ENCODE assay signal across 1 cellular context in the genomic region with DNA sequence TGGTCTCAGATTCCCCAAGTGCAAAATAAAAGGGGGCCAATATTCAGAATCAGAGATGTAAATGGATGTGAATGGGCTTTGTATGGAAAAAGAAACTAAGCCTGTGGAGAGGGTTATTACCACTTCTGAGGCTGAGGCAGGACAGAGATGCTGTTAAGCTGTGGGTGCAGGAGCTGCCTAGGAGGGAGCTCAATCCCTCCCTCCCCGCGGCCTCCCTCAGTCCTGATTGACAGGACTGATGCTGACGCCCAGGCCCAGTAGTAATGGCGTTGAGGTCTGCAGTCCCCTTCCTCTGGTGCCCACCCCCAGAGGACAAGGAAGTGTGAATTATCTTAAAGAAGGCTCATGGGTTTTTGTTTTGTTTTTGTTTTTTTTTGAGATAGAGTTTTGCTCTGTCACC.
TF ChIP-seq lines count a peak whose summit lies in the region.

No MANE protein-coding gene starts in this region.

TF ChIP-seq in GM23338, 12 proteins besides CTCF, POLR2A, EP300 and RAD21 (continued from another document):
- no peak for TF ChIP-seq ZNF462 (CRISPR knock-in tag; IDR thresholded peaks at IDR 0.05)
- TF ChIP-seq ZNF114 (CRISPR knock-in tag; IDR thresholded peaks at IDR 0.05), result no peak
- no peak for TF ChIP-seq EZH2 (IDR thresholded peaks at IDR 0.05; ENCODE audit: low read depth, unreplicated experiment)
- TF ChIP-seq, protein P1, sequence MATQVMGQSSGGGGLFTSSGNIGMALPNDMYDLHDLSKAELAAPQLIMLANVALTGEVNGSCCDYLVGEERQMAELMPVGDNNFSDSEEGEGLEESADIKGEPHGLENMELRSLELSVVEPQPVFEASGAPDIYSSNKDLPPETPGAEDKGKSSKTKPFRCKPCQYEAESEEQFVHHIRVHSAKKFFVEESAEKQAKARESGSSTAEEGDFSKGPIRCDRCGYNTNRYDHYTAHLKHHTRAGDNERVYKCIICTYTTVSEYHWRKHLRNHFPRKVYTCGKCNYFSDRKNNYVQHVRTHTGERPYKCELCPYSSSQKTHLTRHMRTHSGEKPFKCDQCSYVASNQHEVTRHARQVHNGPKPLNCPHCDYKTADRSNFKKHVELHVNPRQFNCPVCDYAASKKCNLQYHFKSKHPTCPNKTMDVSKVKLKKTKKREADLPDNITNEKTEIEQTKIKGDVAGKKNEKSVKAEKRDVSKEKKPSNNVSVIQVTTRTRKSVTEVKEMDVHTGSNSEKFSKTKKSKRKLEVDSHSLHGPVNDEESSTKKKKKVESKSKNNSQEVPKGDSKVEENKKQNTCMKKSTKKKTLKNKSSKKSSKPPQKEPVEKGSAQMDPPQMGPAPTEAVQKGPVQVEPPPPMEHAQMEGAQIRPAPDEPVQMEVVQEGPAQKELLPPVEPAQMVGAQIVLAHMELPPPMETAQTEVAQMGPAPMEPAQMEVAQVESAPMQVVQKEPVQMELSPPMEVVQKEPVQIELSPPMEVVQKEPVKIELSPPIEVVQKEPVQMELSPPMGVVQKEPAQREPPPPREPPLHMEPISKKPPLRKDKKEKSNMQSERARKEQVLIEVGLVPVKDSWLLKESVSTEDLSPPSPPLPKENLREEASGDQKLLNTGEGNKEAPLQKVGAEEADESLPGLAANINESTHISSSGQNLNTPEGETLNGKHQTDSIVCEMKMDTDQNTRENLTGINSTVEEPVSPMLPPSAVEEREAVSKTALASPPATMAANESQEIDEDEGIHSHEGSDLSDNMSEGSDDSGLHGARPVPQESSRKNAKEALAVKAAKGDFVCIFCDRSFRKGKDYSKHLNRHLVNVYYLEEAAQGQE (IDR thresholded peaks at IDR 0.05; ENCODE audit: unreplicated experiment), result no peak
- no peak for TF ChIP-seq ZNF331 (CRISPR knock-in tag; IDR thresholded peaks at IDR 0.05; ENCODE audit: low read depth)
- TF ChIP-seq STAT1 (IDR thresholded peaks at IDR 0.05; ENCODE audit: unreplicated experiment), result no peak
- TF ChIP-seq CREB1 (CRISPR knock-in tag; IDR thresholded peaks at IDR 0.05; ENCODE audit: low read depth), result no peak
- no peak for TF ChIP-seq ETS1 (IDR thresholded peaks at IDR 0.05)
- TF ChIP-seq POLR2AphosphoS5 (IDR thresholded peaks at IDR 0.05; ENCODE audit: low read depth), result no peak
- no peak for TF ChIP-seq JUNB (IDR thresholded peaks at IDR 0.05; ENCODE audit: unreplicated experiment)
- TF ChIP-seq EZH2phosphoT487 (IDR thresholded peaks at IDR 0.05; ENCODE audit: unreplicated experiment), result no peak
